11 cellular contexts compared by ENCODE assay signal in genomic region chr4:169202143-169202699, GRCh38.
DNase-seq lines count a peak whose midpoint lies in the region; ATAC-seq, FAIRE-seq and TF ChIP-seq lines count a peak whose summit lies in the region.
"Had no signal": no experiment of that assay in that cellular context is flagged by ENCODE, and none has a peak within 500 bp of the region (broad histone marks: within the 10 kb centered on the region; RNA-seq: fewer than 3 reads in every experiment).

No MANE protein-coding gene starts in this region.

- intact Hi-C loops in prostate gland (cut with DNase I) = loop anchor here (10.0 kb wide), 1 partner anchor 73 kb away; the partner anchor contains the start of gene SH3RF1

- H3K36me3 ChIP-seq in endodermal cell (ENCODE audit: control insufficient read depth, insufficient read depth, low read length) (peaks cover 4% of the 10 kb centered on the region), prostate gland (no peaks in the 10 kb centered on the region)
- H3K36me3 ChIP-seq: cardiac muscle cell had no signal

- H3K27me3 ChIP-seq in endodermal cell (ENCODE audit: control insufficient read depth, insufficient read depth, low read length, poor library complexity, severe bottlenecking) (no peaks in the 10 kb centered on the region), prostate gland (replicated peaks; ENCODE audit: insufficient read depth) (no peaks in the 10 kb centered on the region)
- H3K27me3 ChIP-seq: cardiac muscle cell had no signal

- H3K27me3 Mint-ChIP-seq in endodermal cell (ENCODE audit: insufficient read depth) = no peaks in the 10 kb centered on the region

- no peak overlapping the region for H3K9ac ChIP-seq in endodermal cell (ENCODE audit: extremely low read depth, low read length, poor library complexity, severe bottlenecking)

- TF ChIP-seq POLR2A in prostate gland (IDR thresholded peaks at IDR 0.05) = no peak

- DNase-seq in GM18507 (ENCODE audit: extremely low spot score, insufficient read length, low read depth) = no peak
- no peak for DNase-seq in endodermal cell
- no peak for DNase-seq in prostate gland (ENCODE audit: low spot score)
- DNase-seq in stimulated activated CD4-positive, alpha-beta T cell treated with anti-CD3 and anti-CD28 coated beads, Interleukin-15, amount 100 ng/mL, for 24 hours = no peak
- DNase-seq in SW 1271 (lab: John Stamatoyannopoulos, UW) = no peak
- DNase-seq in NCI-H1092 treated with DMSO at 0.1 percent for 48 hours (lab: John Stamatoyannopoulos, UW) = no peak
- DNase-seq: glutamatergic neuron had no signal

- H3K9me3 Mint-ChIP-seq in endodermal cell = no peaks in the 10 kb centered on the region

- peak; percentile 76 for FAIRE-seq in GM18507 (lab: Jason Lieb, UNC)

- TF ChIP-seq CTCF in endodermal cell (conservative IDR thresholded peaks at IDR 0.05) (no peak), prostate gland (IDR thresholded peaks at IDR 0.05) (no peak)

- peak overlapping the region; percentile 56 for H3K27ac Mint-ChIP-seq in endodermal cell

- H3K4me3 Mint-ChIP-seq in endodermal cell = no peak overlapping the region

- H3K4me3 ChIP-seq in endodermal cell (ENCODE audit: low read length) (no peak overlapping the region), prostate gland (no peak overlapping the region)
- H3K4me3 ChIP-seq: cardiac muscle cell had no signal

- H3K9me3 ChIP-seq in endodermal cell (ENCODE audit: control insufficient read depth, low read length) = no peaks in the 10 kb centered on the region
- no peaks in the 10 kb centered on the region for H3K9me3 ChIP-seq in prostate gland

- WGBS in endodermal cell (ENCODE audit: insufficient coverage in 1 of 2, insufficient read length in 1 of 2), 2 experiments = 63 to 67% methylated on average over 3 of the region's 3 CpGs
- 42% methylated on average over 3 of the region's 3 CpGs for WGBS in prostate gland

- no peaks in the 10 kb centered on the region for H3K36me3 Mint-ChIP-seq in endodermal cell (ENCODE audit: low read depth)

- H3K4me1 Mint-ChIP-seq in endodermal cell = peaks cover 45% of the 10 kb centered on the region

- peaks cover 21% of the 10 kb centered on the region for H3K4me1 ChIP-seq in endodermal cell (ENCODE audit: control insufficient read depth, insufficient read depth, low read length)
- H3K4me1 ChIP-seq in prostate gland (replicated peaks) = no peaks in the 10 kb centered on the region

- peak overlapping the region; percentile 16 for H3K27ac ChIP-seq in endodermal cell (ENCODE audit: low read depth, low read length)
- H3K27ac ChIP-seq in prostate gland = peak overlapping the region; percentile 1 to 14
- H3K27ac ChIP-seq: cardiac muscle cell had no signal

- ATAC-seq in HG02938 (IDR thresholded peaks at IDR 0.05; ENCODE audit: unreplicated experiment) = peak; percentile 72
- no peak for ATAC-seq in GM19035 (IDR thresholded peaks at IDR 0.05; ENCODE audit: unreplicated experiment)
- ATAC-seq: HCT116 had no signal
